ENCODE assay signal across 10 cellular contexts in genomic region chr2:19801367-19802087, GRCh38.
DNase-seq lines count a peak whose midpoint lies in the region; ATAC-seq and TF ChIP-seq lines count a peak whose summit lies in the region.
"Had no signal": no experiment of that assay in that cellular context is flagged by ENCODE, and none has a peak within 500 bp of the region (broad histone marks: within the 10 kb centered on the region; RNA-seq: fewer than 3 reads in every experiment).

No MANE protein-coding gene starts in this region.

- H3K9me3 ChIP-seq in AG04450 (ENCODE audit: control insufficient read depth, insufficient read depth, low read length) = no peaks in the 10 kb centered on the region

- no peak for TF ChIP-seq CTCF in AG04450 (IDR thresholded peaks at IDR 0.05; ENCODE audit: low read depth, low read length)
- TF ChIP-seq CTCF in endothelial cell (IDR thresholded peaks at IDR 0.05; ENCODE audit: unreplicated experiment) = no peak

- no peaks in the 10 kb centered on the region for H3K36me3 Mint-ChIP-seq in activated T-helper 1 cell treated with anti-CD3 and anti-CD28 coated beads, Interleukin-12 subunit alpha, Interleukin-12 subunit beta, Interleukin-2, Interleukin-4 antibody, amounts not matched to agents 30 ng/mL and 10 ng/mL and 1 ng/mL, durations not matched to agents 14 hours and 24 hours and 36 hours (ENCODE audit: low read depth)
- H3K36me3 Mint-ChIP-seq in endothelial cell (ENCODE audit: low read depth, unreplicated experiment) = no peaks in the 10 kb centered on the region
- H3K36me3 Mint-ChIP-seq: CD4-positive, CD25-positive, alpha-beta regulatory T cell had no signal

- peak overlapping the region; percentile 3 for H3K27ac ChIP-seq in AG04450 (ENCODE audit: low read depth, low read length)

- POLR2A ChIA-PET in AG04450 (lab: Yijun Ruan, JAX) = interaction anchor here (0.6 to 1.3 kb wide), 6 partner anchors 29 to 443 kb away, joined by 3 to 6 read pairs (median 3); partner anchors contain the start of gene OSR1

- ATAC-seq in HG03469 (IDR thresholded peaks at IDR 0.05; ENCODE audit: unreplicated experiment) = no peak

- intact Hi-C loops in activated T-helper 1 cell treated with anti-CD3 and anti-CD28 coated beads, Interleukin-12 subunit alpha, Interleukin-12 subunit beta, Interleukin-2, Interleukin-4 antibody, amounts not matched to agents 30 ng/mL and 10 ng/mL and 1 ng/mL, durations not matched to agents 14 hours and 24 hours and 36 hours (cut with micrococcal nuclease) = no loop called here

- H3K9me3 Mint-ChIP-seq in activated T-helper 1 cell treated with anti-CD3 and anti-CD28 coated beads, Interleukin-12 subunit alpha, Interleukin-12 subunit beta, Interleukin-2, Interleukin-4 antibody, amounts not matched to agents 30 ng/mL and 10 ng/mL and 1 ng/mL, durations not matched to agents 14 hours and 24 hours and 36 hours = no peaks in the 10 kb centered on the region
- no peaks in the 10 kb centered on the region for H3K9me3 Mint-ChIP-seq in endothelial cell (ENCODE audit: unreplicated experiment)

- no peaks in the 10 kb centered on the region for H3K27me3 Mint-ChIP-seq in activated T-helper 1 cell treated with anti-CD3 and anti-CD28 coated beads, Interleukin-12 subunit alpha, Interleukin-12 subunit beta, Interleukin-2, Interleukin-4 antibody, amounts not matched to agents 30 ng/mL and 10 ng/mL and 1 ng/mL, durations not matched to agents 14 hours and 24 hours and 36 hours (ENCODE audit: insufficient read depth)
- H3K27me3 Mint-ChIP-seq in endothelial cell (ENCODE audit: unreplicated experiment) = no peaks in the 10 kb centered on the region

- no peaks in the 10 kb centered on the region for H3K27me3 ChIP-seq in AG04450 (ENCODE audit: control insufficient read depth, insufficient read depth, low read length)

- H3K27ac Mint-ChIP-seq in activated T-helper 1 cell treated with anti-CD3 and anti-CD28 coated beads, Interleukin-12 subunit alpha, Interleukin-12 subunit beta, Interleukin-2, Interleukin-4 antibody, amounts not matched to agents 30 ng/mL and 10 ng/mL and 1 ng/mL, durations not matched to agents 14 hours and 24 hours and 36 hours = no peak overlapping the region
- no peak overlapping the region for H3K27ac Mint-ChIP-seq in endothelial cell (ENCODE audit: unreplicated experiment)
- H3K27ac Mint-ChIP-seq: CD4-positive, CD25-positive, alpha-beta regulatory T cell had no signal

- in situ Hi-C loops in G401 (cut with HindIII; ENCODE audit: low sequenced_read_pairs) = no loop called here

- H3K4me3 ChIP-seq in AG04450 (ENCODE audit: low read depth, low read length) = no peak overlapping the region

- no peaks in the 10 kb centered on the region for H3K4me1 Mint-ChIP-seq in activated T-helper 1 cell treated with anti-CD3 and anti-CD28 coated beads, Interleukin-12 subunit alpha, Interleukin-12 subunit beta, Interleukin-2, Interleukin-4 antibody, amounts not matched to agents 30 ng/mL and 10 ng/mL and 1 ng/mL, durations not matched to agents 14 hours and 24 hours and 36 hours (ENCODE audit: low read depth)
- H3K4me1 Mint-ChIP-seq in endothelial cell (ENCODE audit: unreplicated experiment) = no peaks in the 10 kb centered on the region
- H3K4me1 Mint-ChIP-seq: CD4-positive, CD25-positive, alpha-beta regulatory T cell had no signal

- CTCF ChIA-PET in AG04450 (lab: Charles Lee) = interaction anchor here (1.7 kb wide), 1 partner anchor 15 kb away, joined by 4 read pairs; no protein-coding TSS in a partner anchor

- DNase-seq in AG04450 (ENCODE audit: low read depth, low spot score) (peak; percentile 94), NCI-H2196 treated with DMSO at 0.1 percent for 48 hours (lab: John Stamatoyannopoulos, UW; ENCODE audit: unreplicated experiment) (peak; percentile 50), epidermal melanocyte (ENCODE audit: insufficient read length, low spot score) (peak; percentile 58), myocyte (ENCODE audit: low read depth) (peak; percentile 98), endothelial cell (ENCODE audit: low spot score) (no peak), G401 (ENCODE audit: low spot score) (no peak)
- no peak for DNase-seq in activated T-helper 1 cell treated with anti-CD3 and anti-CD28 coated beads, Interleukin-12 subunit alpha, Interleukin-12 subunit beta, Interleukin-2, Interleukin-4 antibody, amounts not matched to agents 30 ng/mL and 10 ng/mL and 1 ng/mL, durations not matched to agents 14 hours and 24 hours and 36 hours (ENCODE audit: low spot score)
- DNase-seq: CD4-positive, CD25-positive, alpha-beta regulatory T cell; NCI-H1694 had no signal

- H3K4me3 Mint-ChIP-seq in activated T-helper 1 cell treated with anti-CD3 and anti-CD28 coated beads, Interleukin-12 subunit alpha, Interleukin-12 subunit beta, Interleukin-2, Interleukin-4 antibody, amounts not matched to agents 30 ng/mL and 10 ng/mL and 1 ng/mL, durations not matched to agents 14 hours and 24 hours and 36 hours = no peak overlapping the region
- no peak overlapping the region for H3K4me3 Mint-ChIP-seq in endothelial cell (ENCODE audit: unreplicated experiment)
- H3K4me3 Mint-ChIP-seq: CD4-positive, CD25-positive, alpha-beta regulatory T cell had no signal

Comparison
In these comparisons a context has a peak if more than half of its experiments do, and no peak if none do; other contexts are left out.
1. DNase-seq: peak in AG04450 (single experiment), NCI-H2196 treated with DMSO at 0.1 percent for 48 hours (single experiment), epidermal melanocyte (single experiment) and myocyte (single experiment); none in activated T-helper 1 cell treated with anti-CD3 and anti-CD28 coated beads, Interleukin-12 subunit alpha, Interleukin-12 subunit beta, Interleukin-2, Interleukin-4 antibody, amounts not matched to agents 30 ng/mL and 10 ng/mL and 1 ng/mL, durations not matched to agents 14 hours and 24 hours and 36 hours (single experiment), endothelial cell (single experiment) and G401 (single experiment).